Comparison of ENCODE assay signal across 1 cellular context in genomic region chr16:3101018-3101840, GRCh38.
TF ChIP-seq lines count a peak whose summit lies in the region.

No MANE protein-coding gene starts in this region.

TF ChIP-seq in A549, 52 proteins besides CTCF, POLR2A, EP300 and RAD21 (continued from another document):
- no peak for TF ChIP-seq NPAS2 (CRISPR knock-in tag; IDR thresholded peaks at IDR 0.05; ENCODE audit: borderline replicate concordance)
TF ChIP-seq in A549: peak in this region for 0.
